ENCODE assay signal across 1 cellular context in genomic region chr11:75784085-75784478, GRCh38.
A peak's percentile ranks its signal among the peaks of the same experiment; 100 is the strongest.
TF ChIP-seq lines count a peak whose summit lies in the region.

No MANE protein-coding gene starts in this region.

TF ChIP-seq in HepG2, 621 proteins besides CTCF, POLR2A, EP300 and RAD21 (continued from another document):
- TF ChIP-seq NR2F6 (IDR thresholded peaks at IDR 0.05) (peak; percentile 94), NR2F6 (CRISPR knock-in tag; IDR thresholded peaks at IDR 0.05) (peak; percentile 95), FOXP1 (IDR thresholded peaks at IDR 0.05) (no peak), FOXP1 (CRISPR knock-in tag; IDR thresholded peaks at IDR 0.05) (peak; percentile 48; the same call in 1 of the 2 replicates), FOXK2 (IDR thresholded peaks at IDR 0.05) (no peak), HES4 (CRISPR knock-in tag; IDR thresholded peaks at IDR 0.05; ENCODE audit: borderline replicate concordance) (no peak), TP53 (CRISPR knock-in tag; conservative IDR thresholded peaks at IDR 0.05) (no peak), ZNF101 (CRISPR knock-in tag; IDR thresholded peaks at IDR 0.05; ENCODE audit: borderline replicate concordance, low read depth) (no peak), GATA4 (IDR thresholded peaks at IDR 0.05; ENCODE audit: borderline replicate concordance, low read depth) (peak; percentile 96), ZBTB7B (CRISPR knock-in tag; IDR thresholded peaks at IDR 0.05) (peak; percentile 75; the same call in 1 of the 2 replicates), ARNT2 (CRISPR knock-in tag; IDR thresholded peaks at IDR 0.05; ENCODE audit: low read depth) (no peak), STAG1 (CRISPR knock-in tag; IDR thresholded peaks at IDR 0.05) (0 out of 2 replicates have a peak, but pooled peaks have one; percentile 3), ZBTB37 (CRISPR knock-in tag; IDR thresholded peaks at IDR 0.05) (no peak), CEBPB (IDR thresholded peaks at IDR 0.05; ENCODE audit: borderline replicate concordance, low read depth, low read length) (no peak), PREB (CRISPR knock-in tag; IDR thresholded peaks at IDR 0.05) (no peak), ZNF776 (CRISPR knock-in tag; IDR thresholded peaks at IDR 0.05) (no peak), KAT7 (CRISPR knock-in tag; IDR thresholded peaks at IDR 0.05; ENCODE audit: borderline replicate concordance) (no peak), ARHGAP35 (CRISPR knock-in tag; IDR thresholded peaks at IDR 0.05; ENCODE audit: borderline replicate concordance) (no peak), GPBP1L1 (CRISPR knock-in tag; IDR thresholded peaks at IDR 0.05) (no peak), HMGA1 (CRISPR knock-in tag; conservative IDR thresholded peaks at IDR 0.05) (no peak), HMGXB4 (CRISPR knock-in tag; IDR thresholded peaks at IDR 0.05; ENCODE audit: borderline replicate concordance in 1 of 2, low read depth in 1 of 2) (peak in 1 of 2 experiments; percentile 12; a peak in 1 of 4 replicates), TOE1 (CRISPR knock-in tag; IDR thresholded peaks at IDR 0.05) (no peak), GATAD1 (CRISPR knock-in tag; IDR thresholded peaks at IDR 0.05) (no peak; the same call in 1 of the 2 replicates), NFE2L2 (IDR thresholded peaks at IDR 0.05; ENCODE audit: low read length) (no peak), ZNF33B (CRISPR knock-in tag; IDR thresholded peaks at IDR 0.05) (no peak), ZNF230 (CRISPR knock-in tag; IDR thresholded peaks at IDR 0.05) (no peak), FOXP4 (CRISPR knock-in tag; IDR thresholded peaks at IDR 0.05) (peak; percentile 62), TCF7 (IDR thresholded peaks at IDR 0.05; ENCODE audit: low read depth) (no peak), ZNF792 (CRISPR knock-in tag; IDR thresholded peaks at IDR 0.05) (0 out of 2 replicates have a peak, but pooled peaks have one; percentile 51), MEIS1 (CRISPR knock-in tag; IDR thresholded peaks at IDR 0.05; ENCODE audit: borderline replicate concordance) (no peak), ZBTB1 (CRISPR knock-in tag; IDR thresholded peaks at IDR 0.05; ENCODE audit: borderline replicate concordance) (no peak), HOMEZ (CRISPR knock-in tag; IDR thresholded peaks at IDR 0.05; ENCODE audit: low read depth) (no peak), ZNF784 (CRISPR knock-in tag; IDR thresholded peaks at IDR 0.05; ENCODE audit: borderline replicate concordance) (no peak)
